Comparison of ENCODE assay signal across 9 cellular contexts in genomic region chr11:64036081-64037026, GRCh38. TPM values are rescaled to one million over a fixed set of nuclear protein-coding genes. Genes with fewer than 3 reads are reported as not detected.
DNase-seq lines count a peak whose midpoint lies in the region; ATAC-seq and TF ChIP-seq lines count a peak whose summit lies in the region.
"Had no signal": no experiment of that assay in that cellular context is flagged by ENCODE, and none has a peak within 500 bp of the region (broad histone marks: within the 10 kb centered on the region; RNA-seq: fewer than 3 reads in every experiment).

No MANE protein-coding gene starts in this region.

- H3K27ac ChIP-seq in PC-3 (ENCODE audit: low read length): no peak overlapping the region

- peak; percentile 53 for ATAC-seq in PC-3
- peak; percentile 44 for ATAC-seq in omental fat pad (ENCODE audit: low FRiP score)
- ATAC-seq in GM21360 (IDR thresholded peaks at IDR 0.05; ENCODE audit: unreplicated experiment): no peak
- ATAC-seq in HG03460 (IDR thresholded peaks at IDR 0.05; ENCODE audit: unreplicated experiment): no peak

- POLR2A ChIA-PET in PC-3 (lab: Charles Lee; ENCODE audit: unreplicated experiment): no interaction called here

- no peaks in the 10 kb centered on the region for H3K79me2 ChIP-seq in PC-3 (ENCODE audit: low read length)

- no peaks in the 10 kb centered on the region for H3K9me2 ChIP-seq in PC-3 (replicated peaks; ENCODE audit: low read length)

- CTCF ChIA-PET in PC-3 (lab: Charles Lee): interaction anchor here (0.5 kb wide), 1 partner anchor 736 kb away, joined by 4 read pairs; no protein-coding TSS in a partner anchor

- H3K4me3 ChIP-seq in PC-3 (ENCODE audit: low read length) (peak overlapping the region; percentile 70), fibroblast of the aortic adventitia (ENCODE audit: low read depth, low read length) (peak overlapping the region; percentile 51)

- no peaks in the 10 kb centered on the region for H3F3A ChIP-seq in PC-3 (ENCODE audit: low read length, unreplicated experiment)

- H3K27me3 ChIP-seq in PC-3 (ENCODE audit: low read length): peaks cover 14% of the 10 kb centered on the region

- H3K9ac ChIP-seq in PC-3 (ENCODE audit: low read length): no peak overlapping the region

- peaks cover 8% of the 10 kb centered on the region for H3K4me1 ChIP-seq in PC-3 (ENCODE audit: insufficient read depth, low read length)

- peak overlapping the region; percentile 50; the same call in 1 of the 2 replicates for H2AFZ ChIP-seq in PC-3 (ENCODE audit: low read length)

- DNase-seq in GM04504 (ENCODE audit: low read depth) (peak; percentile 13), PC-3 (peak; percentile 59), fibroblast of the aortic adventitia (ENCODE audit: low read depth) (peak; percentile 24), omental fat pad (ENCODE audit: low spot score) (no peak), NK-92 (lab: John Stamatoyannopoulos, UW; ENCODE audit: unreplicated experiment) (no peak), NCI-H226 (no peak)

- H3K9me3 ChIP-seq in PC-3 (ENCODE audit: low read length): no peaks in the 10 kb centered on the region

- intact Hi-C loops in PC-3 (cut with micrococcal nuclease): no loop called here

- peak; percentile 27 for TF ChIP-seq CTCF in PC-3 (conservative IDR thresholded peaks at IDR 0.05; ENCODE audit: low read depth, low read length)
- no peak for TF ChIP-seq CTCF in fibroblast of the aortic adventitia (IDR thresholded peaks at IDR 0.05; ENCODE audit: insufficient read depth, low read length)
- no peak for TF ChIP-seq CTCF in omental fat pad (IDR thresholded peaks at IDR 0.05)

- no peaks in the 10 kb centered on the region for H3K36me3 ChIP-seq in PC-3 (ENCODE audit: low read depth, low read length)

- H4K20me1 ChIP-seq in PC-3 (ENCODE audit: low read length): peaks cover 5% of the 10 kb centered on the region

- BruUV-seq in PC-3 (replicated peaks; lab: Mats Ljungman, UMichigan): no TSS peak

- peak overlapping the region; percentile 93 for H3K4me2 ChIP-seq in PC-3 (ENCODE audit: low read length)

RNA-seq across cellular contexts. Expression of gene FLRT1, which starts 0.6 kb away (rescaled TPM):
- not detected in 2 replicates for total RNA-seq in PC-3 (2014; rRNA removed)
- 0.18 TPM in 1 of 2 replicates, not detected in the other for total RNA-seq in fibroblast of the aortic adventitia (ENCODE audit: low replicate concordance)
- not detected for total RNA-seq in omental fat pad
- total RNA-seq: mononuclear cell had no signal

RNA-seq across cellular contexts. Expression of gene OTUB1, which starts 50.1 kb away (rescaled TPM):
- total RNA-seq in PC-3 (2014; rRNA removed) (124 and 129 TPM in 2 replicates), fibroblast of the aortic adventitia (ENCODE audit: low replicate concordance) (5.5 and 32.4 TPM in 2 replicates), omental fat pad (10 to 100 TPM; 44.4 to 59.2 (median 52.5) TPM)

Comparison
In these comparisons a context has a peak if more than half of its experiments do, and no peak if none do; other contexts are left out.
1. DNase-seq: peak in GM04504 (single experiment), PC-3 (single experiment) and fibroblast of the aortic adventitia (single experiment); none in omental fat pad (single experiment), NK-92 (single experiment) and NCI-H226 (single experiment).
2. ATAC-seq: peak in PC-3 (single experiment) and omental fat pad (single experiment); none in GM21360 (single experiment) and HG03460 (single experiment).